ENCODE assay signal across 18 cellular contexts in the genomic region with DNA sequence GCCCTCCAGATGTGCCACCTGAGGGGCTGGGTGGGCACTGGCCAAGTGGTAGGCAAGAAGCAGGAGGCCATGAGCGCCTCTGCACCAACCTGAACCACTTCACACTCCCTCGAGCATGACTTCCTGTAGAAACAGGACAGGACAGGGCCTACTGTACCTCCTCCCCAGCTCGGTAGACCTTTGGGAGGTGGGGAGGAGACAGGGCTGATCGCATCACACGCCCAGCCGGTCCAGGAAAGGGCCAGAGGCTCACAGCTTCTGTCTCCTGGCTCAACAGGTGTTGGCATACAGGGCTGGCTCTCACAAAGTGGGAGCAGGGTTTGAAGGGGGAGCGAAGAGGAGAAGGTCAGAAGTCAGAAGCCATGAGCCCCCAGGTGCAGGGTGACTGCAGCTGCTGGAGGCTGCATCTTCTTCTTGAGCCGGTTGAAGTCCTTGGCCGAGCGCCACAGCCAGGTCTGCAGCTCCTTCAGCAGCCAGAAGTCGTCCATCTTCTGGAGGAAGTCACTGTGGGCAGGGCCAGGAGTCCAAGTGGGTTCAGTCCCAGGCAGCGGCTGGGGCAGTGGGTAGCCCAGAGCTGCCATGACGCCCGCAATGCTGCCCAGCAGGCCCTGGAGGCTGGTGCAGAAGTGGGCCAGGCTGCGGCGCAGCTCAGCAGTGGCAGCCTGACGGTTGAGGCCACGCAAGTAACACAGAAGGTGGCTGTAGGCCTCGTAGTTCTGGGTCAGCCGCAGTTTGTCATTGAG.
DNase-seq lines count a peak whose midpoint lies in the region; ATAC-seq lines count a peak whose summit lies in the region.
"Had no signal": no experiment of that assay in that cellular context is flagged by ENCODE, and none has a peak within 500 bp of the region (broad histone marks: within the 10 kb centered on the region; RNA-seq: fewer than 3 reads in every experiment).

No MANE protein-coding gene starts in this region.

- no peak overlapping the region for H3K4me3 Mint-ChIP-seq in stimulated activated effector memory CD8-positive, alpha-beta T cell treated with anti-CD3 and anti-CD28 coated beads, Interleukin-12 subunit alpha, Interleukin-12 subunit beta, amount 100 ng/mL, for 72 hours
- H3K4me3 Mint-ChIP-seq: activated naive CD4-positive, alpha-beta T cell treated with anti-CD3 and anti-CD28 coated beads, Interleukin-2, amount 50 U/mL, for 24 hours had no signal

- ATAC-seq in stimulated activated effector memory CD8-positive, alpha-beta T cell treated with anti-CD3 and anti-CD28 coated beads, Interleukin-12 subunit alpha, Interleukin-12 subunit beta, amount 100 ng/mL, for 72 hours, result no peak
- no peak for ATAC-seq in GM18873 (IDR thresholded peaks at IDR 0.05; ENCODE audit: low FRiP score, unreplicated experiment)
- ATAC-seq: body of pancreas, PC-3 had no signal

- DNase-seq in DMS53 treated with DMSO at 0.1 percent for 48 hours (lab: John Stamatoyannopoulos, UW; ENCODE audit: unreplicated experiment) (peak; percentile 21), NAMALWA (ENCODE audit: low spot score) (peak; percentile 47), germinal center (ENCODE audit: low spot score) (peak; percentile 68), iPS-NIHi11 (ENCODE audit: low spot score) (no peak), T-helper 1 cell (no peak), NCI-H1694 treated with DMSO at 0.1 percent for 48 hours (lab: John Stamatoyannopoulos, UW) (no peak)
- no peak for DNase-seq in stimulated activated effector memory CD8-positive, alpha-beta T cell treated with anti-CD3 and anti-CD28 coated beads, Interleukin-12 subunit alpha, Interleukin-12 subunit beta, amount 100 ng/mL, for 72 hours (ENCODE audit: low spot score in 2 of 2)
- DNase-seq: activated T-cell treated with anti-CD3 and anti-CD28 coated beads for 4 hours, BE2C, body of pancreas, cortex of kidney, DND-41, IMR-90, PC-3, T1000 had no signal

- H3K4me1 Mint-ChIP-seq in stimulated activated effector memory CD8-positive, alpha-beta T cell treated with anti-CD3 and anti-CD28 coated beads, Interleukin-12 subunit alpha, Interleukin-12 subunit beta, amount 100 ng/mL, for 72 hours, result peaks cover 77% of the 10 kb centered on the region

- H3K27ac Mint-ChIP-seq in stimulated activated effector memory CD8-positive, alpha-beta T cell treated with anti-CD3 and anti-CD28 coated beads, Interleukin-12 subunit alpha, Interleukin-12 subunit beta, amount 100 ng/mL, for 72 hours, result peak overlapping the region; percentile 29
- H3K27ac Mint-ChIP-seq: activated naive CD4-positive, alpha-beta T cell treated with anti-CD3 and anti-CD28 coated beads, Interleukin-2, amount 50 U/mL, for 24 hours had no signal

- peaks cover 12% of the 10 kb centered on the region for H3K36me3 Mint-ChIP-seq in stimulated activated effector memory CD8-positive, alpha-beta T cell treated with anti-CD3 and anti-CD28 coated beads, Interleukin-12 subunit alpha, Interleukin-12 subunit beta, amount 100 ng/mL, for 72 hours
- H3K36me3 Mint-ChIP-seq: activated naive CD4-positive, alpha-beta T cell treated with anti-CD3 and anti-CD28 coated beads, Interleukin-2, amount 50 U/mL, for 24 hours had no signal

- H3K9me3 Mint-ChIP-seq in stimulated activated effector memory CD8-positive, alpha-beta T cell treated with anti-CD3 and anti-CD28 coated beads, Interleukin-12 subunit alpha, Interleukin-12 subunit beta, amount 100 ng/mL, for 72 hours, result no peaks in the 10 kb centered on the region
- H3K9me3 Mint-ChIP-seq: activated naive CD4-positive, alpha-beta T cell treated with anti-CD3 and anti-CD28 coated beads, Interleukin-2, amount 50 U/mL, for 24 hours; type B pancreatic cell had no signal

Comparison
In these comparisons a context has a peak if more than half of its experiments do, and no peak if none do; other contexts are left out.
1. DNase-seq: peak in DMS53 treated with DMSO at 0.1 percent for 48 hours (single experiment), NAMALWA (single experiment) and germinal center (single experiment); none in stimulated activated effector memory CD8-positive, alpha-beta T cell treated with anti-CD3 and anti-CD28 coated beads, Interleukin-12 subunit alpha, Interleukin-12 subunit beta, amount 100 ng/mL, for 72 hours (0 of 2), iPS-NIHi11 (single experiment), T-helper 1 cell (0 of 5) and NCI-H1694 treated with DMSO at 0.1 percent for 48 hours (single experiment).